Comparison of ENCODE assay signal across 27 cellular contexts in the genomic region with DNA sequence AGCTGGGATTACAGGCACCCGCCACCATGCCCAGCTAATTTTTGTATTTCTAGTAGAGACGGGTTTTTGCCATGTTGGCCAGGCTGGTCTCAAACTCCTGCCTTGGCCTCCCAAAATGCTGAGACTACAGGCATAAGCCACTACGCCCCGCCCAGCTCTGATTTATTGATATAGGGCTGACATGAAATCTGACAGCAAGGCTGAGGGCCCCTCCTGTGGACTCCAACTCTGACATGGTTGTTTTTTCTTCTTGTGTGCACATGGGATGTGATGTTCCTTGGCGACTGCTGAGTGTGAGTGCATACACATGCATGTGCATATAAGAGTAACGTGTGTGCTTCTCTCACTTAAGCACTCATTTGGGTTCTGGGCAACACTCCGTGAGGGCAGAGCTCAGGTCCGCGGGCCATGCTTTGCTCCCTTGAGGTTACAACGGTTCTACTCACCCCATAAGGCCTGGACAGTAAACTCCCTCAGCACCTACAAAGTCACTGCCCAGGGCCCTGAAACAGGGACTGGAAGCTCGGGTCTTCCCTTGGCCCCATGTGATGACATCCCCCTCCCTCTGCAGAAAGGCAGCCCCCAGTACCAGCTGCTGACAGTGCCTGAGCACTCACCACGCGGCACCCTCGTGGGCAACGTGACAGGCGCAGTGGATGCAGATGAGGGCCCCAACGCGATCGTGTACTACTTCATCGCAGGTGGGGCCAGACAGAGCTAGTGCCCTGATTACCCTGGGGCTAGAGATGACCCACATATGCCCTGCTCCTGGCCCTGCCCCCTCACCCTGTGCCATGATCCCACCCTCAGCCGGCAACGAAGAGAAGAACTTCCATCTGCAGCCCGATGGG. TPM values are rescaled to one million over a fixed set of nuclear protein-coding genes. Genes with fewer than 3 reads are reported as not detected.
"Had no signal": no experiment of that assay in that cellular context is flagged by ENCODE, and none has a peak within 500 bp of the region (broad histone marks: within the 10 kb centered on the region; RNA-seq: fewer than 3 reads in every experiment).

No MANE protein-coding gene starts in this region.

- H3K4me2 ChIP-seq: smooth muscle cell had no signal

- H3K9me3 ChIP-seq: left ventricle myocardium inferior, right atrium auricular region, right lobe of liver, stomach, testis, thyroid gland, transverse colon, upper lobe of left lung, vagina had no signal

- FAIRE-seq: islet of Langerhans, kidney had no signal

- H3K4me1 Mint-ChIP-seq: immature natural killer cell had no signal

- H3K27ac Mint-ChIP-seq: immature natural killer cell; mesothelial cell of epicardium; natural killer cell treated with Interleukin-12 subunit alpha and Interleukin-12 subunit beta and Interleukin-15 and Interleukin-18, amount 100 ng/mL, for 72 hours; stimulated activated naive B cell treated with anti-CD40 and anti-IgM and Interleukin-4, amounts not matched to agents 10 μg/mL and 1 μg/mL and 100 μg/mL, for 72 hours had no signal

- H3K27ac ChIP-seq: left ventricle myocardium inferior, parathyroid adenoma, right atrium auricular region, right lobe of liver, testis, thyroid gland, upper lobe of left lung, vagina had no signal

- H3K9ac ChIP-seq: parathyroid adenoma had no signal

- H3K4me1 ChIP-seq: right lobe of liver, testis had no signal

- H2AFZ ChIP-seq: parathyroid adenoma had no signal

- ATAC-seq: stimulated activated naive B cell treated with anti-CD40 and anti-IgM and Interleukin-4, amounts not matched to agents 10 μg/mL and 1 μg/mL and 100 μg/mL, for 72 hours; stimulated activated naive CD8-positive, alpha-beta T cell treated with anti-CD3 and anti-CD28 coated beads, Interleukin-15, Interleukin-2, amounts not matched to agents 100 U/mL and 50 U/mL, for 24 hours had no signal

- DNase-seq: hypothalamus; immature natural killer cell; kidney; left ventricle myocardium inferior; mesendoderm; naive B cell; right lobe of liver; stimulated activated CD4-positive, alpha-beta T cell treated with anti-CD3 and anti-CD28 coated beads, Interleukin-12 subunit alpha, Interleukin-12 subunit beta, amount 100 ng/mL, for 4 hours; stimulated activated CD4-positive, alpha-beta T cell treated with anti-CD3 and anti-CD28 coated beads, Interleukin-15, amount 100 ng/mL, for 24 hours; stimulated activated CD4-positive, alpha-beta T cell treated with anti-CD3 and anti-CD28 coated beads, Interleukin-2, amount 100 ng/mL, for 24 hours; stimulated activated CD4-positive, alpha-beta T cell treated with anti-CD3 and anti-CD28 coated beads, Interleukin-4, amount 100 ng/mL, for 1 hour; stimulated activated naive B cell treated with anti-CD40 and anti-IgM and Interleukin-4, amounts not matched to agents 10 μg/mL and 1 μg/mL and 100 μg/mL, for 72 hours; stimulated activated naive CD8-positive, alpha-beta T cell treated with anti-CD3 and anti-CD28 coated beads, Interleukin-15, Interleukin-2, amounts not matched to agents 100 U/mL and 50 U/mL, for 24 hours; stomach; testis; thyroid gland; transverse colon had no signal

- H3K79me2 ChIP-seq: parathyroid adenoma had no signal

- H3K4me3 Mint-ChIP-seq: immature natural killer cell; mesothelial cell of epicardium; naive B cell; natural killer cell treated with Interleukin-12 subunit alpha and Interleukin-12 subunit beta and Interleukin-15 and Interleukin-18, amount 100 ng/mL, for 72 hours; stimulated activated naive B cell treated with anti-CD40 and anti-IgM and Interleukin-4, amounts not matched to agents 10 μg/mL and 1 μg/mL and 100 μg/mL, for 72 hours had no signal

- H3K4me3 ChIP-seq: left ventricle myocardium inferior, lung, right atrium auricular region, right lobe of liver, smooth muscle cell, stomach, thyroid gland, transverse colon, upper lobe of left lung, vagina had no signal

- H3K27me3 ChIP-seq: right atrium auricular region, right lobe of liver, testis, thyroid gland, transverse colon, upper lobe of left lung, vagina had no signal

- H3K27me3 Mint-ChIP-seq: natural killer cell treated with Interleukin-12 subunit alpha and Interleukin-12 subunit beta and Interleukin-15 and Interleukin-18, amount 100 ng/mL, for 72 hours had no signal

- H3K9me3 Mint-ChIP-seq: immature natural killer cell; mesothelial cell of epicardium; natural killer cell treated with Interleukin-12 subunit alpha and Interleukin-12 subunit beta and Interleukin-15 and Interleukin-18, amount 100 ng/mL, for 72 hours; stimulated activated naive B cell treated with anti-CD40 and anti-IgM and Interleukin-4, amounts not matched to agents 10 μg/mL and 1 μg/mL and 100 μg/mL, for 72 hours had no signal

- H3K36me3 ChIP-seq: left ventricle myocardium inferior, right atrium auricular region, right lobe of liver, stomach, thyroid gland, transverse colon, upper lobe of left lung, vagina had no signal

- H3K36me3 Mint-ChIP-seq: mesothelial cell of epicardium; naive B cell; natural killer cell treated with Interleukin-12 subunit alpha and Interleukin-12 subunit beta and Interleukin-15 and Interleukin-18, amount 100 ng/mL, for 72 hours; stimulated activated naive B cell treated with anti-CD40 and anti-IgM and Interleukin-4, amounts not matched to agents 10 μg/mL and 1 μg/mL and 100 μg/mL, for 72 hours had no signal

RNA-seq across cellular contexts. Expression of gene VSIR, which starts 33.6 kb away (rescaled TPM):
- polyA plus RNA-seq: neural cell had no signal
